In genomic region chr19:35461050-35461449, GRCh38 we compare ENCODE assay signal across 30 cellular contexts. TPM values are rescaled to one million over a fixed set of nuclear protein-coding genes. Genes with fewer than 3 reads are reported as not detected.
DNase-seq lines count a peak whose midpoint lies in the region; ATAC-seq, FAIRE-seq and TF ChIP-seq lines count a peak whose summit lies in the region.
"Had no signal": no experiment of that assay in that cellular context is flagged by ENCODE, and none has a peak within 500 bp of the region (broad histone marks: within the 10 kb centered on the region; RNA-seq: fewer than 3 reads in every experiment).

No MANE protein-coding gene starts in this region.

- peak overlapping the region; percentile 76 to 90 (median 86) for H3K27ac Mint-ChIP-seq in CD14-positive monocyte

- H3K36me3 Mint-ChIP-seq in CD14-positive monocyte, result peaks cover 0 to 4% of the 10 kb centered on the region in 2 donors

- peaks cover 62% of the 10 kb centered on the region for H3K4me1 Mint-ChIP-seq in CD14-positive monocyte

- H4K20me1 ChIP-seq in K562 (replicated peaks; ENCODE audit: control insufficient read depth, insufficient read depth, low read length), result no peaks in the 10 kb centered on the region

- peak overlapping the region in 1 of 2 experiments; percentile 45; a peak in 2 of 4 replicates for H3K9ac ChIP-seq in K562 (ENCODE audit: insufficient read depth in 1 of 2, low read depth in 2 of 2, low read length in 2 of 2)
- H3K9ac ChIP-seq: SK-N-SH had no signal

- no peak for FAIRE-seq in K562 (lab: Jason Lieb, UNC)

- in situ Hi-C loops in K562 (cut with MboI), result loop anchor here (10.0 kb wide), 1 partner anchor 186 kb away; no protein-coding TSS in a partner anchor

- TF ChIP-seq EP300 in K562 (IDR thresholded peaks at IDR 0.05; ENCODE audit: low read length), result no peak

- peaks cover 4 to 10% (median 9%) of the 10 kb centered on the region in 3 donors for H3K27me3 Mint-ChIP-seq in CD14-positive monocyte (ENCODE audit: low read depth in 3 of 3)

- no peak overlapping the region for H2AFZ ChIP-seq in K562 (ENCODE audit: low read depth, low read length)

- H3K79me2 ChIP-seq in K562 (ENCODE audit: control insufficient read depth, insufficient read depth, low read length), result no peaks in the 10 kb centered on the region

- H3K4me3 ChIP-seq in K562 (no peak overlapping the region), neutrophil (ENCODE audit: low read depth in 1 of 2, low read length in 1 of 2) (peak overlapping the region in 1 of 2 experiments; percentile 58), tibial artery (no peak overlapping the region)
- H3K4me3 ChIP-seq: body of pancreas, spleen had no signal

- H3K4me2 ChIP-seq in K562 (ENCODE audit: insufficient read depth, low read length), result no peak overlapping the region
- H3K4me2 ChIP-seq: SK-N-SH had no signal

- no peak for ATAC-seq in K562
- ATAC-seq in GM19324 (IDR thresholded peaks at IDR 0.05; ENCODE audit: low FRiP score, unreplicated experiment), result no peak
- no peak for ATAC-seq in GM21737 (IDR thresholded peaks at IDR 0.05; ENCODE audit: unreplicated experiment)
- ATAC-seq: body of pancreas had no signal

- H3K9me1 ChIP-seq in K562 (ENCODE audit: control insufficient read depth, insufficient read depth, low read length), result no peaks in the 10 kb centered on the region

- DNase-seq in DMS79 treated with DMSO at 0.1 percent for 48 hours (lab: John Stamatoyannopoulos, UW), result peak; percentile 49
- DNase-seq in DMS79 (lab: John Stamatoyannopoulos, UW), result no peak
- no peak for DNase-seq in CD14-positive monocyte (ENCODE audit: low spot score)
- DNase-seq in K562 (ENCODE audit: extremely low read depth in 1 of 4, low spot score in 3 of 4), result no peak
- DNase-seq in tibial artery, result no peak
- DNase-seq: 8988T; activated CD4-positive, alpha-beta T cell treated with anti-CD3 and anti-CD28 coated beads, Interleukin-2, amount 50 U/mL, for 4 hours; activated gamma-delta T cell treated with Interleukin-2 at 50 U/mL for 16 hours; body of pancreas; HCEC 1CT; NCI-H1092; NCI-H1930; NCI-H2227 treated with DMSO at 0.1 percent for 48 hours; NCI-H748 treated with DMSO at 0.1 percent for 48 hours; retina; SK-N-SH; spleen; stimulated activated CD4-positive, alpha-beta T cell treated with anti-CD3 and anti-CD28 coated beads, Interleukin-2, amount 100 ng/mL, for 48 hours; stimulated activated naive CD4-positive, alpha-beta T cell; trophoblast cell had no signal

- 0% methylated on average over 8 of the region's 8 CpGs for WGBS in K562 (ENCODE audit: insufficient coverage, low coverage, missing lambda C conversion rate)

- CTCF ChIA-PET in K562 (lab: Yijun Ruan, JAX; ENCODE audit: low intra/inter-chr PET ratio), result interaction anchor here (0.6 kb wide), 1 partner anchor 175 kb away, joined by 3 read pairs; no protein-coding TSS in a partner anchor

- no peaks in the 10 kb centered on the region for H3K9me3 Mint-ChIP-seq in CD14-positive monocyte

- H3K9me3 ChIP-seq in K562 (replicated peaks; ENCODE audit: control insufficient read depth, insufficient read depth, low read depth, low read length) (no peaks in the 10 kb centered on the region), neutrophil (no peaks in the 10 kb centered on the region), tibial artery (no peaks in the 10 kb centered on the region)
- H3K9me3 ChIP-seq: body of pancreas, SK-N-SH, spleen had no signal

- H3K36me3 ChIP-seq in K562 (ENCODE audit: control insufficient read depth, insufficient read depth, low read length) (no peaks in the 10 kb centered on the region), neutrophil (no peaks in the 10 kb centered on the region), tibial artery (no peaks in the 10 kb centered on the region)
- H3K36me3 ChIP-seq: spleen had no signal

- intact Hi-C loops in CD14-positive monocyte (cut with micrococcal nuclease) (loop anchor here in 1 of 2 donors (10.0 kb wide), 1 partner anchor 246 kb away; no protein-coding TSS in a partner anchor), K562 (cut with micrococcal nuclease) (no loop called here), tibial artery (cut with DNase I; ENCODE audit: low total_unique reads) (no loop called here)

- POLR2A ChIA-PET in K562 (lab: Yijun Ruan, JAX), result interaction anchor here (0.6 to 1.1 kb wide), 3 partner anchors 13 to 369 kb away, joined by 3 read pairs; no protein-coding TSS in a partner anchor

- no peak for TF ChIP-seq POLR2A in K562 (conservative IDR thresholded peaks at IDR 0.05)

- TF ChIP-seq RAD21 in K562 (CRISPR knock-in tag; conservative IDR thresholded peaks at IDR 0.05 in 1 of 2, IDR thresholded peaks at IDR 0.05 in 1 of 2), result no peak

- peaks cover 35 to 40% of the 10 kb centered on the region in 2 experiments; a peak in 4 of 5 replicates for H3K27me3 ChIP-seq in K562 (ENCODE audit: control insufficient read depth in 2 of 2, insufficient read depth in 2 of 2, low read length in 2 of 2)
- H3K27me3 ChIP-seq in neutrophil, result no peaks in the 10 kb centered on the region
- H3K27me3 ChIP-seq in tibial artery, result no peaks in the 10 kb centered on the region
- H3K27me3 ChIP-seq: body of pancreas had no signal

- H3K27ac ChIP-seq in K562 (ENCODE audit: extremely low read depth, low read depth, low read length) (no peak overlapping the region), neutrophil (peak overlapping the region; percentile 95), tibial artery (no peak overlapping the region)
- H3K27ac ChIP-seq: body of pancreas, HL-60 had no signal

- no peak for TF ChIP-seq CTCF in CD14-positive monocyte (IDR thresholded peaks at IDR 0.05)
- no peak for TF ChIP-seq CTCF in K562 (IDR thresholded peaks at IDR 0.05 in 2 of 3, conservative IDR thresholded peaks at IDR 0.05 in 1 of 3; ENCODE audit: insufficient read depth in 2 of 3, low read depth in 1 of 3, low read length in 3 of 3)
- no peak for TF ChIP-seq CTCF in neutrophil (IDR thresholded peaks at IDR 0.05)
- TF ChIP-seq CTCF in tibial artery (IDR thresholded peaks at IDR 0.05), result no peak

- peak overlapping the region in 1 of 2 donors; percentile 51 for H3K4me3 Mint-ChIP-seq in CD14-positive monocyte

- BruUV-seq in K562 (replicated peaks; lab: Mats Ljungman, UMichigan), result no TSS peak

- H3K4me1 ChIP-seq in K562 (replicated peaks in 1 of 2; ENCODE audit: control insufficient read depth in 2 of 2, insufficient read depth in 2 of 2, low read length in 2 of 2), result no peaks in the 10 kb centered on the region
- peaks cover 80 to 82% of the 10 kb centered on the region in 2 experiments for H3K4me1 ChIP-seq in neutrophil (ENCODE audit: control insufficient read depth in 1 of 2, insufficient read depth in 1 of 2, low read depth in 1 of 2, low read length in 1 of 2)
- H3K4me1 ChIP-seq in tibial artery, result no peaks in the 10 kb centered on the region

RNA-seq across cellular contexts. Expression of gene FFAR2, which starts 13.0 kb away (rescaled TPM):
- polyA plus RNA-seq in CD14-positive monocyte (10 to 100 TPM in 1 of 2 donors, 1 to 10 TPM in 1; 5.7 to 10.8 TPM), K562 (2011; rRNA removed) (not detected in 2 replicates), K562 (2014; fragmentation: Illumina TruSeq; extraction: Trizol) (not detected in 2 replicates), K562 (2014; fragmentation: Nextera tagmentation; extraction: Ambion mirVana) (not detected), K562 (2014; rRNA removed) (not detected in 2 replicates)
- not detected in 2 replicates for total RNA-seq in K562 (2011; cell fraction: chromatin; rRNA removed; ENCODE audit: low replicate concordance)
- total RNA-seq in K562 (2011; cell fraction: nucleolus; rRNA removed), result not detected in 2 replicates
- total RNA-seq in K562 (2011; cell fraction: nucleoplasm; rRNA removed), result not detected in 2 replicates
- total RNA-seq in K562 (2014; rRNA removed) (not detected in 2 replicates), K562 (2014; rRNA removed; fragmentation: Illumina TruSeq; extraction: Trizol) (not detected in 2 replicates), K562 (2015; rRNA removed; fragmentation: Illumina TruSeq; extraction: Trizol) (not detected in 2 replicates), K562 (2021) (not detected in 2 replicates)
- not detected in 2 replicates for polyA plus RNA-seq in K562 (2011; cell fraction: cytosol; rRNA removed)
- not detected in 2 replicates for polyA plus RNA-seq in K562 (2011; cell fraction: nucleus; rRNA removed)
- polyA plus RNA-seq in K562 (2012), result not detected in 2 replicates
- not detected in 2 replicates for polyA minus RNA-seq in K562 (2011; rRNA and poly(A)+ RNA removed)
- not detected in 2 replicates for polyA minus RNA-seq in K562 (2011; cell fraction: cytosol; rRNA and poly(A)+ RNA removed)
- polyA minus RNA-seq in K562 (2011; cell fraction: nucleus; rRNA and poly(A)+ RNA removed), result not detected in 2 replicates
- total RNA-seq: body of pancreas; cerebellum; Daoy; lung microvascular endothelial cell; myocyte; osteoblast; T-helper 2 cell treated with Interferon-gamma antibody and Interleukin-4, amounts not matched to agents 100 ng/mL and 5 ng/mL, for 36 hours had no signal
- polyA plus RNA-seq: SK-N-SH had no signal

RNA-seq across cellular contexts. Expression of gene KRTDAP, which starts 29.2 kb away (rescaled TPM):
- polyA plus RNA-seq in CD14-positive monocyte (not detected), K562 (2011; rRNA removed) (not detected in 2 replicates), K562 (2014; fragmentation: Illumina TruSeq; extraction: Trizol) (not detected in 2 replicates), K562 (2014; fragmentation: Nextera tagmentation; extraction: Ambion mirVana) (not detected), K562 (2014; rRNA removed) (not detected in 2 replicates)
- total RNA-seq in K562 (2011; cell fraction: chromatin; rRNA removed; ENCODE audit: low replicate concordance), result not detected in 2 replicates
- not detected in 2 replicates for total RNA-seq in K562 (2011; cell fraction: nucleolus; rRNA removed)
- total RNA-seq in K562 (2011; cell fraction: nucleoplasm; rRNA removed), result not detected in 2 replicates
- total RNA-seq in K562 (2014; rRNA removed) (not detected in 2 replicates), K562 (2014; rRNA removed; fragmentation: Illumina TruSeq; extraction: Trizol) (not detected in 2 replicates), K562 (2015; rRNA removed; fragmentation: Illumina TruSeq; extraction: Trizol) (not detected in 2 replicates), K562 (2021) (not detected in 2 replicates)
- polyA plus RNA-seq in K562 (2011; cell fraction: cytosol; rRNA removed), result not detected in 2 replicates
- not detected in 2 replicates for polyA plus RNA-seq in K562 (2011; cell fraction: nucleus; rRNA removed)
- not detected in 2 replicates for polyA plus RNA-seq in K562 (2012)
- not detected in 2 replicates for polyA minus RNA-seq in K562 (2011; rRNA and poly(A)+ RNA removed)
- polyA minus RNA-seq in K562 (2011; cell fraction: cytosol; rRNA and poly(A)+ RNA removed), result not detected in 2 replicates
- not detected in 2 replicates for polyA minus RNA-seq in K562 (2011; cell fraction: nucleus; rRNA and poly(A)+ RNA removed)
- total RNA-seq: body of pancreas; cerebellum; Daoy; lung microvascular endothelial cell; myocyte; osteoblast; T-helper 2 cell treated with Interferon-gamma antibody and Interleukin-4, amounts not matched to agents 100 ng/mL and 5 ng/mL, for 36 hours had no signal
- polyA plus RNA-seq: SK-N-SH, spleen had no signal

RNA-seq across cellular contexts. Expression of gene DMKN, which starts 52.4 kb away (rescaled TPM):
- polyA plus RNA-seq in CD14-positive monocyte, result not detected
- total RNA-seq in K562 (2011; cell fraction: chromatin; rRNA removed; ENCODE audit: low replicate concordance), result 0.42 and 1.5 TPM in 2 replicates
- 0.67 TPM in 1 of 2 replicates, not detected in the other for total RNA-seq in K562 (2011; cell fraction: nucleolus; rRNA removed)
- 1.5 TPM in 1 of 2 replicates, not detected in the other for total RNA-seq in K562 (2011; cell fraction: nucleoplasm; rRNA removed)
- total RNA-seq in K562 (2014; rRNA removed), result not detected in 2 replicates
- not detected in 2 replicates for total RNA-seq in K562 (2014; rRNA removed; fragmentation: Illumina TruSeq; extraction: Trizol)
- not detected in 2 replicates for total RNA-seq in K562 (2015; rRNA removed; fragmentation: Illumina TruSeq; extraction: Trizol)
- 0.53 TPM in 1 of 2 replicates, not detected in the other for total RNA-seq in K562 (2021)
- polyA plus RNA-seq in K562 (2011; rRNA removed), result 0.36 and 0.65 TPM in 2 replicates
- 1.3 and 1.6 TPM in 2 replicates for polyA plus RNA-seq in K562 (2011; cell fraction: cytosol; rRNA removed)
- polyA plus RNA-seq in K562 (2011; cell fraction: nucleus; rRNA removed), result 0.91 and 2.1 TPM in 2 replicates
- polyA plus RNA-seq in K562 (2012), result 0.53 and 2.7 TPM in 2 replicates
- polyA plus RNA-seq in K562 (2014; fragmentation: Illumina TruSeq; extraction: Trizol), result not detected in 2 replicates
- not detected for polyA plus RNA-seq in K562 (2014; fragmentation: Nextera tagmentation; extraction: Ambion mirVana)
- not detected in 2 replicates for polyA plus RNA-seq in K562 (2014; rRNA removed)
- polyA minus RNA-seq in K562 (2011; rRNA and poly(A)+ RNA removed), result not detected in 2 replicates
- polyA minus RNA-seq in K562 (2011; cell fraction: cytosol; rRNA and poly(A)+ RNA removed), result not detected in 2 replicates
- polyA minus RNA-seq in K562 (2011; cell fraction: nucleus; rRNA and poly(A)+ RNA removed), result 0.13 and 0.89 TPM in 2 replicates
- total RNA-seq: lung microvascular endothelial cell; T-helper 2 cell treated with Interferon-gamma antibody and Interleukin-4, amounts not matched to agents 100 ng/mL and 5 ng/mL, for 36 hours had no signal
- polyA plus RNA-seq: SK-N-SH had no signal

Comparison
In these comparisons a context has a peak if more than half of its experiments do, and no peak if none do; other contexts are left out.
1. RNA of gene FFAR2, which starts 13.0 kb away (polyA plus RNA-seq): 5.7 to 10.8 TPM in CD14-positive monocyte; not detected in K562; every median in the first group is over 4 times any median in the second.